ENCODE assay signal across 12 cellular contexts in the genomic region with DNA sequence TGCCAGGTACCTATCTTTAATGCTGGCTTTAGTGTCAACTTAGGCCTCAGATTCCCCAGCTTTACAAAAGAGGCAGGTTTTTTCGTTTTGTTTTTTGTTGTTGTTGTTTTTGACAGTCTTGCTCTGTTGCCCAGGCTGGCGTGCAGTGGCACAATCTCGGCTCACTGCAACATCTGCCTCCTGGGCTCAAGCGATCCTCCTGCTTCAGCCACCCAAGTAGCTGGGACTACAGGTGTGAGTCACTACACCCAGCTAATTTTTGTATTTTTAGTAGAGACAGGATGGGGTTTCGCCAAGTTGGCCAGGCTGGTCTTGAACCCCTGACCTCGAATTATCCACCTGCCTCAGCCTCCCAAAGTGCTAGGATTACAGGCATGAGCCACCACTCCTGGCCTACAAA. TPM values are rescaled to one million over a fixed set of nuclear protein-coding genes. Genes with fewer than 3 reads are reported as not detected.
"Had no signal": no experiment of that assay in that cellular context is flagged by ENCODE, and none has a peak within 500 bp of the region (broad histone marks: within the 10 kb centered on the region; RNA-seq: fewer than 3 reads in every experiment).

No MANE protein-coding gene starts in this region.

RNA-seq across cellular contexts. Expression of a gene that starts 11.2 kb away (rescaled TPM):
- total RNA-seq: activated B cell treated with CpG ODN at 0.5 μM for 24 hours; activated CD4-positive, alpha-beta memory T cell treated with anti-CD3 and anti-CD28 coated beads for 36 hours; activated CD4-positive, alpha-beta memory T cell treated with anti-CD3 and anti-CD28 coated beads, Interleukin-2, amount 10 ng/mL, durations not matched to agents 7 days and 5 days; activated CD4-positive, alpha-beta T cell treated with anti-CD3 and anti-CD28 coated beads for 36 hours; activated CD4-positive, alpha-beta T cell treated with anti-CD3 and anti-CD28 coated beads, Interleukin-2, amount 10 ng/mL, durations not matched to agents 24 days and 14 days; activated CD4-positive, alpha-beta T cell treated with anti-CD3 and anti-CD28 coated beads, Interleukin-2, amount 10 ng/mL, durations not matched to agents 7 days and 5 days; activated CD8-positive, alpha-beta memory T cell treated with anti-CD3 and anti-CD28 coated beads, Interleukin-2, amount 10 ng/mL, durations not matched to agents 7 days and 5 days; activated CD8-positive, alpha-beta T cell treated with anti-CD3 and anti-CD28 coated beads for 36 hours; activated CD8-positive, alpha-beta T cell treated with anti-CD3 and anti-CD28 coated beads, Interleukin-2, amount 10 ng/mL, durations not matched to agents 7 days and 5 days; T-helper 1 cell treated with Interleukin-12 subunit alpha and Interleukin-12 subunit beta and Interleukin-4 antibody, amounts not matched to agents 30 ng/mL and 1 ng/mL, for 36 hours; T-helper 17 cell; T-helper 2 cell treated with Interferon-gamma antibody and Interleukin-4, amounts not matched to agents 100 ng/mL and 5 ng/mL, for 36 hours had no signal
